Comparison of ENCODE assay signal across 8 cellular contexts in genomic region chr6:4402477-4402976, GRCh38.
A peak's percentile ranks its signal among the peaks of the same experiment; 100 is the strongest.
DNase-seq lines count a peak whose midpoint lies in the region; ATAC-seq and TF ChIP-seq lines count a peak whose summit lies in the region.
"Had no signal": no experiment of that assay in that cellular context is flagged by ENCODE, and none has a peak within 500 bp of the region (broad histone marks: within the 10 kb centered on the region; RNA-seq: fewer than 3 reads in every experiment).

No MANE protein-coding gene starts in this region.

- in situ Hi-C loops in astrocyte of the spinal cord (cut with HindIII; ENCODE audit: low sequenced_read_pairs): no loop called here

- TF ChIP-seq CTCF in astrocyte of the spinal cord (IDR thresholded peaks at IDR 0.05; ENCODE audit: low read depth, low read length): no peak
- no peak for TF ChIP-seq CTCF in right atrium auricular region (IDR thresholded peaks at IDR 0.05)
- TF ChIP-seq CTCF in thoracic aorta (IDR thresholded peaks at IDR 0.05): no peak

- ATAC-seq in thoracic aorta (ENCODE audit: insufficient number of reproducible peaks, low FRiP score, low read depth) (peak; percentile 82), GM19467 (IDR thresholded peaks at IDR 0.05; ENCODE audit: unreplicated experiment) (no peak), HG02981 (IDR thresholded peaks at IDR 0.05; ENCODE audit: unreplicated experiment) (no peak)

- H3K27ac ChIP-seq in right atrium auricular region: peak overlapping the region; percentile 61 to 73
- H3K27ac ChIP-seq in thoracic aorta: peak overlapping the region; percentile 58 to 59

- H3K4me1 ChIP-seq in right atrium auricular region: peaks cover 0 to 54% of the 10 kb centered on the region in 2 donors
- peaks cover 20 to 30% of the 10 kb centered on the region in 2 donors for H3K4me1 ChIP-seq in thoracic aorta (ENCODE audit: control insufficient read depth in 1 of 2, low read depth in 2 of 2)

- DNase-seq in HS-5 (ENCODE audit: low read depth) (peak; percentile 30), astrocyte of the spinal cord (ENCODE audit: low read depth, low spot score) (peak; percentile 65), right atrium auricular region (ENCODE audit: low spot score) (no peak), thoracic aorta (ENCODE audit: low spot score) (peak; percentile 15), HT-29 (ENCODE audit: low spot score) (no peak)
- DNase-seq: NCI-H2227 treated with DMSO at 0.1 percent for 48 hours had no signal

- H3K27me3 ChIP-seq in right atrium auricular region (no peaks in the 10 kb centered on the region), thoracic aorta (replicated peaks; ENCODE audit: insufficient read depth) (no peaks in the 10 kb centered on the region)

- H3K36me3 ChIP-seq in right atrium auricular region: no peaks in the 10 kb centered on the region
- no peaks in the 10 kb centered on the region for H3K36me3 ChIP-seq in thoracic aorta

- no peaks in the 10 kb centered on the region for H3K9me3 ChIP-seq in right atrium auricular region
- H3K9me3 ChIP-seq in thoracic aorta: no peaks in the 10 kb centered on the region

- H3K4me3 ChIP-seq in astrocyte of the spinal cord (ENCODE audit: low read depth, low read length) (no peak overlapping the region), right atrium auricular region (no peak overlapping the region), thoracic aorta (peak overlapping the region; percentile 47)

Comparison
In these comparisons a context has a peak if more than half of its experiments do, and no peak if none do; other contexts are left out.
1. DNase-seq: peak in HS-5 (single experiment), astrocyte of the spinal cord (single experiment) and thoracic aorta (single experiment); none in right atrium auricular region (single experiment) and HT-29 (single experiment).